In genomic region chr20:20837574-20838021, GRCh38 we compare ENCODE assay signal across 1 cellular context.
TF ChIP-seq lines count a peak whose summit lies in the region.

No MANE protein-coding gene starts in this region.

TF ChIP-seq in HCT116, 20 proteins besides CTCF, POLR2A, EP300 and RAD21 (continued from another document):
- TF ChIP-seq REST (IDR thresholded peaks at IDR 0.05; ENCODE audit: low read depth) (no peak), MAX (IDR thresholded peaks at IDR 0.05) (no peak), FOSL1 (IDR thresholded peaks at IDR 0.05; ENCODE audit: low read depth) (no peak), CEBPB (IDR thresholded peaks at IDR 0.05; ENCODE audit: low read depth) (no peak), YY1 (IDR thresholded peaks at IDR 0.05; ENCODE audit: extremely low read depth, insufficient replicate concordance, low read depth, low read length) (no peak), SIN3A (IDR thresholded peaks at IDR 0.05; ENCODE audit: low read depth) (no peak), ZFX (IDR thresholded peaks at IDR 0.05) (no peak), ELF1 (IDR thresholded peaks at IDR 0.05; ENCODE audit: borderline replicate concordance, low read depth) (no peak)
TF ChIP-seq in HCT116: peak in this region for 0.
